Comparison of ENCODE assay signal across 14 cellular contexts in genomic region chrX:40144576-40144975, GRCh38. TPM values are rescaled to one million over a fixed set of nuclear protein-coding genes. Genes with fewer than 3 reads are reported as not detected.
DNase-seq lines count a peak whose midpoint lies in the region; ATAC-seq and TF ChIP-seq lines count a peak whose summit lies in the region.
"Had no signal": no experiment of that assay in that cellular context is flagged by ENCODE, and none has a peak within 500 bp of the region (broad histone marks: within the 10 kb centered on the region; RNA-seq: fewer than 3 reads in every experiment).

No MANE protein-coding gene starts in this region.

- peaks cover 15% of the 10 kb centered on the region; the same call in 1 of the 3 replicates for H3K36me3 Mint-ChIP-seq in GM23338 (ENCODE audit: low read depth)
- H3K36me3 Mint-ChIP-seq: CD8-positive, alpha-beta T cell had no signal

- peak overlapping the region; percentile 82 for H3K4me2 ChIP-seq in GM23338

- no peak for TF ChIP-seq POLR2A in Peyer's patch (IDR thresholded peaks at IDR 0.05)

- peak overlapping the region; percentile 58 for H3K4me3 ChIP-seq in GM23338
- H3K4me3 ChIP-seq in iPS-15b (ENCODE audit: low read depth, low read length): peak overlapping the region; percentile 60
- no peak overlapping the region for H3K4me3 ChIP-seq in skeletal muscle tissue (ENCODE audit: low read length in 3 of 3)
- no peak overlapping the region for H3K4me3 ChIP-seq in Peyer's patch
- H3K4me3 ChIP-seq: body of pancreas had no signal

- peaks cover 43% of the 10 kb centered on the region for H3K27me3 Mint-ChIP-seq in GM23338 (ENCODE audit: insufficient read depth, low read depth, poor library complexity)

- no peaks in the 10 kb centered on the region for H3K9me2 ChIP-seq in GM23338 (ENCODE audit: insufficient read depth)

- no peaks in the 10 kb centered on the region for H4K20me1 ChIP-seq in GM23338 (replicated peaks; ENCODE audit: insufficient read depth)

- H3K4me3 Mint-ChIP-seq in GM23338: peak overlapping the region; percentile 78
- H3K4me3 Mint-ChIP-seq: CD8-positive, alpha-beta T cell; T-helper 1 cell treated with Interleukin-12 subunit alpha and Interleukin-12 subunit beta and Interleukin-4 antibody, amounts not matched to agents 30 μg/mL and 1 μg/mL, for 36 hours had no signal

- peak; percentile 50 for DNase-seq in GM23338 (ENCODE audit: low spot score)
- no peak for DNase-seq in RWPE1 (ENCODE audit: low spot score)
- DNase-seq in Peyer's patch: no peak
- no peak for DNase-seq in DMS53 treated with DMSO at 0.1 percent for 48 hours (lab: John Stamatoyannopoulos, UW; ENCODE audit: unreplicated experiment)
- DNase-seq: body of pancreas; CD8-positive, alpha-beta T cell; dorsolateral prefrontal cortex; NCI-H2029 treated with DMSO at 0.1 percent for 48 hours; NCI-H526 treated with DMSO at 0.1 percent for 48 hours; stimulated activated CD4-positive, alpha-beta T cell treated with anti-CD3 and anti-CD28 coated beads, Interleukin-15, amount 100 ng/mL, for 24 hours had no signal

- peaks cover 50% of the 10 kb centered on the region for H3K27me3 ChIP-seq in GM23338 (ENCODE audit: insufficient read depth)
- peaks cover 57% of the 10 kb centered on the region for H3K27me3 ChIP-seq in iPS-15b (ENCODE audit: control insufficient read depth, insufficient read depth, low read length)
- peaks cover 0 to 27% (median 0%) of the 10 kb centered on the region in 3 donors for H3K27me3 ChIP-seq in skeletal muscle tissue (ENCODE audit: control insufficient read depth in 3 of 3, insufficient read depth in 3 of 3, low read length in 3 of 3)
- no peaks in the 10 kb centered on the region for H3K27me3 ChIP-seq in Peyer's patch
- H3K27me3 ChIP-seq: body of pancreas had no signal

- H3K9me3 ChIP-seq in iPS-15b (ENCODE audit: control insufficient read depth, insufficient read depth, low read length) (no peaks in the 10 kb centered on the region), skeletal muscle tissue (ENCODE audit: control insufficient read depth in 3 of 3, low read length in 3 of 3) (no peaks in the 10 kb centered on the region), Peyer's patch (no peaks in the 10 kb centered on the region)
- H3K9me3 ChIP-seq: body of pancreas had no signal

- H2AFZ ChIP-seq in GM23338: no peak overlapping the region

- no peaks in the 10 kb centered on the region for H3F3A ChIP-seq in GM23338 (replicated peaks; ENCODE audit: low read depth)

- CTCF ChIA-PET in RWPE1 (lab: Yijun Ruan, JAX): no interaction called here

- POLR2A ChIA-PET in RWPE1 (lab: Yijun Ruan, JAX; ENCODE audit: low non-redundant PET): no interaction called here

- TF ChIP-seq CTCF in GM23338 (conservative IDR thresholded peaks at IDR 0.05; ENCODE audit: low read depth in 2 of 2): no peak
- no peak for TF ChIP-seq CTCF in RWPE1 (conservative IDR thresholded peaks at IDR 0.05; ENCODE audit: low read depth)
- TF ChIP-seq CTCF in Peyer's patch (IDR thresholded peaks at IDR 0.05): no peak

- peaks cover 24% of the 10 kb centered on the region for H3K4me1 ChIP-seq in GM23338 (ENCODE audit: insufficient read depth)
- H3K4me1 ChIP-seq in iPS-15b (ENCODE audit: control insufficient read depth, insufficient read depth, low read length): peaks cover 41% of the 10 kb centered on the region
- H3K4me1 ChIP-seq in skeletal muscle tissue (ENCODE audit: control insufficient read depth in 3 of 3, insufficient read depth in 3 of 3, low read length in 3 of 3): peaks cover 9 to 24% (median 18%) of the 10 kb centered on the region in 3 donors
- peaks cover 0 to 11% (median 0%) of the 10 kb centered on the region in 4 donors for H3K4me1 ChIP-seq in Peyer's patch

- no peak overlapping the region for H3K27ac Mint-ChIP-seq in GM23338
- H3K27ac Mint-ChIP-seq: CD8-positive, alpha-beta T cell; T-helper 1 cell treated with Interleukin-12 subunit alpha and Interleukin-12 subunit beta and Interleukin-4 antibody, amounts not matched to agents 30 μg/mL and 1 μg/mL, for 36 hours had no signal

- H3K9ac ChIP-seq in iPS-15b (ENCODE audit: low read depth, low read length): no peak overlapping the region
- peak overlapping the region in 2 of 3 donors; percentile 50 to 76 for H3K9ac ChIP-seq in skeletal muscle tissue (ENCODE audit: low read depth in 1 of 3, low read length in 3 of 3)

- H3K27ac ChIP-seq in GM23338 (ENCODE audit: low read depth): no peak overlapping the region
- H3K27ac ChIP-seq in RWPE1: peak overlapping the region; percentile 82
- no peak overlapping the region for H3K27ac ChIP-seq in skeletal muscle tissue (ENCODE audit: low read depth, low read length)
- no peak overlapping the region for H3K27ac ChIP-seq in Peyer's patch
- H3K27ac ChIP-seq: body of pancreas, dorsolateral prefrontal cortex had no signal

- peaks cover 54% of the 10 kb centered on the region for H3K4me1 Mint-ChIP-seq in GM23338

- H3K79me2 ChIP-seq in GM23338 (replicated peaks; ENCODE audit: insufficient read depth): peaks cover 4% of the 10 kb centered on the region; the same call in 1 of the 2 replicates

- H3K9me3 Mint-ChIP-seq in GM23338: no peaks in the 10 kb centered on the region
- H3K9me3 Mint-ChIP-seq: CD8-positive, alpha-beta T cell; T-helper 1 cell treated with Interleukin-12 subunit alpha and Interleukin-12 subunit beta and Interleukin-4 antibody, amounts not matched to agents 30 μg/mL and 1 μg/mL, for 36 hours had no signal

- ATAC-seq in GM23338: no peak
- ATAC-seq in HG03469 (IDR thresholded peaks at IDR 0.05; ENCODE audit: unreplicated experiment): no peak
- ATAC-seq: body of pancreas; CD8-positive, alpha-beta T cell had no signal

- H3K36me3 ChIP-seq in GM23338 (ENCODE audit: insufficient read depth): no peaks in the 10 kb centered on the region
- H3K36me3 ChIP-seq in iPS-15b (ENCODE audit: control insufficient read depth, insufficient read depth, low read length): no peaks in the 10 kb centered on the region
- no peaks in the 10 kb centered on the region for H3K36me3 ChIP-seq in skeletal muscle tissue (ENCODE audit: control insufficient read depth in 3 of 3, insufficient read depth in 3 of 3, low read length in 3 of 3)
- no peaks in the 10 kb centered on the region for H3K36me3 ChIP-seq in Peyer's patch

TF ChIP-seq in GM23338, 12 proteins besides CTCF, POLR2A, EP300 and RAD21 (continues in another document):
- TF ChIP-seq NANOG (IDR thresholded peaks at IDR 0.05; ENCODE audit: borderline replicate concordance) (no peak), JUNB (IDR thresholded peaks at IDR 0.05; ENCODE audit: unreplicated experiment) (no peak), CREB1 (CRISPR knock-in tag; IDR thresholded peaks at IDR 0.05; ENCODE audit: low read depth) (no peak), EZH2phosphoT487 (IDR thresholded peaks at IDR 0.05; ENCODE audit: unreplicated experiment) (no peak), ZNF331 (CRISPR knock-in tag; IDR thresholded peaks at IDR 0.05; ENCODE audit: low read depth) (no peak), POLR2AphosphoS5 (IDR thresholded peaks at IDR 0.05; ENCODE audit: low read depth) (no peak), ZNF114 (CRISPR knock-in tag; IDR thresholded peaks at IDR 0.05) (no peak), EZH2 (IDR thresholded peaks at IDR 0.05; ENCODE audit: low read depth, unreplicated experiment) (no peak)

RNA-seq across cellular contexts. Expression of gene BCOR, which starts 46.8 kb away (rescaled TPM):
- 60.8 TPM in 2 replicates for total RNA-seq in GM23338 (2014; rRNA removed; shearing (Covaris generic))
- polyA plus RNA-seq in GM23338 (2016; fragmentation: Nextera tagmentation; extraction: Ambion mirVana): 25.5 and 25.8 TPM in 2 replicates
- 19.8 TPM for total RNA-seq in skeletal muscle tissue
- total RNA-seq in Peyer's patch: 10 to 100 TPM; 19.8 to 32.2 (median 26.0) TPM

Comparison
In these comparisons a context has a peak if more than half of its experiments do, and no peak if none do; other contexts are left out.
1. H3K4me3 ChIP-seq: peak in GM23338 (single experiment) and iPS-15b (single experiment); none in skeletal muscle tissue (0 of 3) and Peyer's patch (0 of 4).